Comparison of ENCODE assay signal across 18 cellular contexts in genomic region chr12:13038491-13039161, GRCh38. TPM values are rescaled to one million over a fixed set of nuclear protein-coding genes. Genes with fewer than 3 reads are reported as not detected.
DNase-seq lines count a peak whose midpoint lies in the region; ATAC-seq lines count a peak whose summit lies in the region.
"Had no signal": no experiment of that assay in that cellular context is flagged by ENCODE, and none has a peak within 500 bp of the region (broad histone marks: within the 10 kb centered on the region; RNA-seq: fewer than 3 reads in every experiment).

No MANE protein-coding gene starts in this region.

- H3K27ac Mint-ChIP-seq in activated T-helper 2 cell treated with anti-CD3 and anti-CD28 coated beads, Interferon-gamma antibody, Interleukin-2, Interleukin-4, amounts not matched to agents 10 μg/mL and 5 μg/mL and 100 μg/mL, durations not matched to agents 14 hours and 24 hours and 36 hours = no peak overlapping the region
- H3K27ac Mint-ChIP-seq: CD4-positive, alpha-beta memory T cell; nephron progenitor cell had no signal

- H3K9me3 ChIP-seq in BLaER1 = no peaks in the 10 kb centered on the region
- H3K9me3 ChIP-seq: esophagus squamous epithelium, uterus had no signal

- ATAC-seq in GM19023 (IDR thresholded peaks at IDR 0.05; ENCODE audit: unreplicated experiment) (no peak), HG02759 (IDR thresholded peaks at IDR 0.05; ENCODE audit: unreplicated experiment) (no peak)
- ATAC-seq: activated T-cell treated with anti-CD3 and anti-CD28 coated beads, Interleukin-2, amount 50 U/mL, for 4 hours; HCT116 had no signal

- H3K36me3 ChIP-seq in BLaER1 = no peaks in the 10 kb centered on the region
- H3K36me3 ChIP-seq: esophagus squamous epithelium, uterus had no signal

- H3K4me3 ChIP-seq in BLaER1 (no peak overlapping the region), skeletal muscle cell (ENCODE audit: low read depth, low read length) (no peak overlapping the region)
- H3K4me3 ChIP-seq: esophagus squamous epithelium, uterus had no signal

- H3K9ac ChIP-seq in BLaER1 = no peak overlapping the region

- no peaks in the 10 kb centered on the region for H4K20me1 ChIP-seq in BLaER1

- peaks cover 25% of the 10 kb centered on the region for H3K27me3 Mint-ChIP-seq in activated T-helper 2 cell treated with anti-CD3 and anti-CD28 coated beads, Interferon-gamma antibody, Interleukin-2, Interleukin-4, amounts not matched to agents 10 μg/mL and 5 μg/mL and 100 μg/mL, durations not matched to agents 14 hours and 24 hours and 36 hours (ENCODE audit: low read depth)

- H3K4me1 Mint-ChIP-seq in activated T-helper 2 cell treated with anti-CD3 and anti-CD28 coated beads, Interferon-gamma antibody, Interleukin-2, Interleukin-4, amounts not matched to agents 10 μg/mL and 5 μg/mL and 100 μg/mL, durations not matched to agents 14 hours and 24 hours and 36 hours (ENCODE audit: low read depth) = no peaks in the 10 kb centered on the region
- H3K4me1 Mint-ChIP-seq: CD4-positive, alpha-beta memory T cell had no signal

- intact Hi-C loops in activated T-helper 2 cell treated with anti-CD3 and anti-CD28 coated beads, Interferon-gamma antibody, Interleukin-2, Interleukin-4, amounts not matched to agents 10 μg/mL and 5 μg/mL and 100 μg/mL, durations not matched to agents 14 hours and 24 hours and 36 hours (cut with micrococcal nuclease) = no loop called here

- H3K36me3 Mint-ChIP-seq in activated T-helper 2 cell treated with anti-CD3 and anti-CD28 coated beads, Interferon-gamma antibody, Interleukin-2, Interleukin-4, amounts not matched to agents 10 μg/mL and 5 μg/mL and 100 μg/mL, durations not matched to agents 14 hours and 24 hours and 36 hours (ENCODE audit: low read depth) = no peaks in the 10 kb centered on the region
- H3K36me3 Mint-ChIP-seq: CD4-positive, alpha-beta memory T cell had no signal

- no peaks in the 10 kb centered on the region for H3K27me3 ChIP-seq in BLaER1
- H3K27me3 ChIP-seq: esophagus squamous epithelium, uterus had no signal

- H3K4me3 Mint-ChIP-seq in activated T-helper 2 cell treated with anti-CD3 and anti-CD28 coated beads, Interferon-gamma antibody, Interleukin-2, Interleukin-4, amounts not matched to agents 10 μg/mL and 5 μg/mL and 100 μg/mL, durations not matched to agents 14 hours and 24 hours and 36 hours (ENCODE audit: low read depth) = no peak overlapping the region
- H3K4me3 Mint-ChIP-seq: activated T-cell treated with anti-CD3 and anti-CD28 coated beads, Interleukin-2, amount 50 U/mL, for 4 hours; CD4-positive, alpha-beta memory T cell; nephron progenitor cell had no signal

- H3K4me2 ChIP-seq in BLaER1 = peak overlapping the region; percentile 70

- peak overlapping the region; percentile 69 for H3K27ac ChIP-seq in BLaER1
- H3K27ac ChIP-seq: uterus had no signal

- H3K4me1 ChIP-seq in BLaER1 = peaks cover 28% of the 10 kb centered on the region
- H3K4me1 ChIP-seq: uterus had no signal

- DNase-seq in NCI-H69 (lab: John Stamatoyannopoulos, UW) (peak; percentile 15), fibroblast of gingiva (ENCODE audit: low read depth) (peak; percentile 57), skeletal muscle cell (ENCODE audit: low read depth) (peak; percentile 71), SHP77 treated with DMSO at 0.1 percent for 48 hours (lab: John Stamatoyannopoulos, UW) (no peak)
- DNase-seq in activated T-helper 2 cell treated with anti-CD3 and anti-CD28 coated beads, Interferon-gamma antibody, Interleukin-2, Interleukin-4, amounts not matched to agents 10 μg/mL and 5 μg/mL and 100 μg/mL, durations not matched to agents 14 hours and 24 hours and 36 hours (ENCODE audit: low spot score) = no peak
- DNase-seq: activated CD4-positive, alpha-beta T cell treated with anti-CD3 and anti-CD28 coated beads, Interleukin-2, amount 50 U/mL, for 1 hour; activated T-cell treated with anti-CD3 and anti-CD28 coated beads, Interleukin-2, amount 50 U/mL, for 4 hours; CD4-positive, alpha-beta memory T cell; esophagus squamous epithelium; NCI-H1436; NCI-H226; nephron progenitor cell; T-helper 2 cell; uterus had no signal

- H3K9me3 Mint-ChIP-seq in activated T-helper 2 cell treated with anti-CD3 and anti-CD28 coated beads, Interferon-gamma antibody, Interleukin-2, Interleukin-4, amounts not matched to agents 10 μg/mL and 5 μg/mL and 100 μg/mL, durations not matched to agents 14 hours and 24 hours and 36 hours = no peaks in the 10 kb centered on the region
- H3K9me3 Mint-ChIP-seq: activated T-cell treated with anti-CD3 and anti-CD28 coated beads, Interleukin-2, amount 50 U/mL, for 4 hours; CD4-positive, alpha-beta memory T cell; nephron progenitor cell had no signal

RNA-seq across cellular contexts. Expression of gene FAM234B, which starts 5.6 kb away (rescaled TPM):
- 5.7 and 6.8 TPM in 2 replicates for total RNA-seq in activated T-helper 2 cell treated with anti-CD3 and anti-CD28 coated beads, Interferon-gamma antibody, Interleukin-2, Interleukin-4, amounts not matched to agents 10 μg/mL and 5 μg/mL and 100 μg/mL, durations not matched to agents 14 hours and 24 hours and 36 hours

RNA-seq across cellular contexts. Expression of gene HEBP1, which starts 38.6 kb away (rescaled TPM):
- 11.9 and 13.3 TPM in 2 replicates for total RNA-seq in activated T-helper 2 cell treated with anti-CD3 and anti-CD28 coated beads, Interferon-gamma antibody, Interleukin-2, Interleukin-4, amounts not matched to agents 10 μg/mL and 5 μg/mL and 100 μg/mL, durations not matched to agents 14 hours and 24 hours and 36 hours

Comparison
In these comparisons a context has a peak if more than half of its experiments do, and no peak if none do; other contexts are left out.
1. DNase-seq: peak in NCI-H69 (single experiment), fibroblast of gingiva (single experiment) and skeletal muscle cell (single experiment); none in SHP77 treated with DMSO at 0.1 percent for 48 hours (single experiment) and activated T-helper 2 cell treated with anti-CD3 and anti-CD28 coated beads, Interferon-gamma antibody, Interleukin-2, Interleukin-4, amounts not matched to agents 10 μg/mL and 5 μg/mL and 100 μg/mL, durations not matched to agents 14 hours and 24 hours and 36 hours (single experiment).